23 cellular contexts compared by ENCODE assay signal in the genomic region with DNA sequence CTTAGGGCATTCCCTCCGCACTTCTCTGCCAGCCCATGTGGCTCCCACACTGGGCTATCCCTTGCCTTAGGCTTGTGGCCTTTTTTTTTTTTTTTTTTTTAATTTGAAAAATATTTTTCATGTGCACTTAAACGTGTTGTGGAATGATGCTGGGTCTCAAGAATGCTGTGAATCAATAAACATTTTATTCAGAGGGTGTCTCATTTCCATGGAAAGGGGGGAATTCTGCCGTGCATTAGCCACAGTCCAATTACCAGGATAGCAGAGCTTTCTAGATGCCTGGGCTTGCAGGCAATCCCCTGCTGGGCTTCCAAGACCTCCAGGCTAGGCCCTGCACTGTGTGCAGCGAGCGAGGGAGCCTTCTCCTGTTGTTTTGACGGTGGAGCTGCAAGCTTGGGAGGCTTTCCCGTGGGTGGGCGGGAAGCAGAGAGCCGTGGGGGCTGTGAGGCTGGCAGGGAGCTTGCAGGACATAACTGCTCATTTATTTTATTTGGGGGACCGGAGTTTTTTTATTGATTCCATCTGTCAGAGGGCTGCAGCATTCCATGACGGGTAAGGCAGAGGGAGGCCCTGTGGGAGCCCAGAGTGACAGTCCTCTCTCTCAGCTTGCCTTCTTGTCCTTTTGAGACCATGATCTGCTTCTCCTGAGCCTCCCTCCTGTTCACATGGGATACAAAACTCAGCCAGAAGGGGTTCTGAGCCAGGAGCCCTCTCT. TPM values are rescaled to one million over a fixed set of nuclear protein-coding genes. Genes with fewer than 3 reads are reported as not detected.
A peak's percentile ranks its signal among the peaks of the same experiment; 100 is the strongest.
DNase-seq lines count a peak whose midpoint lies in the region; ATAC-seq, FAIRE-seq and TF ChIP-seq lines count a peak whose summit lies in the region.
"Had no signal": no experiment of that assay in that cellular context is flagged by ENCODE, and none has a peak within 500 bp of the region (broad histone marks: within the 10 kb centered on the region; RNA-seq: fewer than 3 reads in every experiment).

No MANE protein-coding gene starts in this region.

- WGBS in sigmoid colon, 2 donors = 60 to 66% methylated on average over 11 of the region's 11 CpGs

- no peaks in the 10 kb centered on the region for H3K27me3 ChIP-seq in SJSA1 (replicated peaks)
- peaks cover 19 to 68% (median 38%) of the 10 kb centered on the region in 3 donors for H3K27me3 ChIP-seq in sigmoid colon

- H3K27me3 Mint-ChIP-seq in type B pancreatic cell = peaks cover 42% of the 10 kb centered on the region

- H3K36me3 ChIP-seq in SJSA1 = peaks cover 22% of the 10 kb centered on the region
- no peaks in the 10 kb centered on the region for H3K36me3 ChIP-seq in kidney (ENCODE audit: control insufficient read depth in 1 of 2, insufficient read depth in 2 of 2, low read length in 2 of 2)
- no peaks in the 10 kb centered on the region for H3K36me3 ChIP-seq in sigmoid colon
- H3K36me3 ChIP-seq: left lung had no signal

- H3K4me3 ChIP-seq in SJSA1 = no peak overlapping the region
- H3K4me3 ChIP-seq in kidney (ENCODE audit: low read length in 2 of 2) = no peak overlapping the region
- no peak overlapping the region for H3K4me3 ChIP-seq in sigmoid colon
- H3K4me3 ChIP-seq: body of pancreas, GM12878, left lung had no signal

- H3K4me1 ChIP-seq in SJSA1 (replicated peaks) (peaks cover 87% of the 10 kb centered on the region), kidney (ENCODE audit: control insufficient read depth in 1 of 2, insufficient read depth in 1 of 2, low read depth in 1 of 2, low read length in 2 of 2) (peaks cover 0 to 7% of the 10 kb centered on the region in 2 donors), sigmoid colon (peaks cover 0 to 13% (median 11%) of the 10 kb centered on the region in 4 donors)

- FAIRE-seq in kidney (lab: Jason Lieb, UNC) = no peak
- FAIRE-seq: colon, GM12878, TTC549 had no signal

- H3K9me3 Mint-ChIP-seq in type B pancreatic cell = no peaks in the 10 kb centered on the region
- H3K9me3 Mint-ChIP-seq: activated naive CD4-positive, alpha-beta T cell treated with anti-CD3 and anti-CD28 coated beads, Interleukin-2, amount 50 U/mL, for 24 hours; activated T-cell treated with anti-CD3 and anti-CD28 coated beads, Interleukin-2, amount 50 U/mL, for 72 hours; mesothelial cell of epicardium; neural crest cell had no signal

- H3K27ac ChIP-seq in SJSA1 (peak overlapping the region; percentile 90), kidney (ENCODE audit: low read depth in 2 of 2, low read length in 2 of 2) (no peak overlapping the region), sigmoid colon (no peak overlapping the region)
- H3K27ac ChIP-seq: 22Rv1, body of pancreas, left lung had no signal

- ATAC-seq in HG03196 (IDR thresholded peaks at IDR 0.05; ENCODE audit: unreplicated experiment) = no peak
- ATAC-seq: activated T-cell treated with anti-CD3 and anti-CD28 coated beads, Interleukin-2, amount 50 U/mL, for 72 hours; body of pancreas; GM12878; left lung had no signal

- TF ChIP-seq CTCF in kidney (IDR thresholded peaks at IDR 0.05; ENCODE audit: borderline replicate concordance, extremely low read depth, insufficient read depth) (no peak), type B pancreatic cell (conservative IDR thresholded peaks at IDR 0.05) (no peak), sigmoid colon (IDR thresholded peaks at IDR 0.05) (no peak)

- no peak for TF ChIP-seq POLR2A in sigmoid colon (IDR thresholded peaks at IDR 0.05)

- intact Hi-C loops in kidney (cut with DNase I) (loop anchor here (5.0 kb wide), 1 partner anchor 123 kb away; no protein-coding TSS in a partner anchor), sigmoid colon (cut with DNase I) (loop anchor here (5.0 kb wide), 1 partner anchor 348 kb away; no protein-coding TSS in a partner anchor)

- H3K4me3 Mint-ChIP-seq in type B pancreatic cell = peak overlapping the region; percentile 24
- H3K4me3 Mint-ChIP-seq: activated naive CD4-positive, alpha-beta T cell treated with anti-CD3 and anti-CD28 coated beads, Interleukin-2, amount 50 U/mL, for 24 hours; activated T-cell treated with anti-CD3 and anti-CD28 coated beads, Interleukin-2, amount 50 U/mL, for 72 hours; CD4-positive, CD25-positive, alpha-beta regulatory T cell; mesothelial cell of epicardium; neural crest cell had no signal

- peaks cover 25% of the 10 kb centered on the region for H3K4me1 Mint-ChIP-seq in type B pancreatic cell (ENCODE audit: unreplicated experiment)
- H3K4me1 Mint-ChIP-seq: activated naive CD4-positive, alpha-beta T cell treated with anti-CD3 and anti-CD28 coated beads, Interleukin-2, amount 50 U/mL, for 24 hours; CD4-positive, CD25-positive, alpha-beta regulatory T cell had no signal

- H3K9ac ChIP-seq in kidney (ENCODE audit: low read length in 2 of 2) = no peak overlapping the region

- DNase-seq in NCI-H2171 treated with DMSO at 0.1 percent for 48 hours (lab: John Stamatoyannopoulos, UW) = peak; percentile 21
- no peak for DNase-seq in NCI-H2171 (lab: John Stamatoyannopoulos, UW)
- peak; percentile 94 to 96 for DNase-seq in SJSA1 (ENCODE audit: low read depth in 1 of 2, low spot score in 2 of 2)
- peak; percentile 64 for DNase-seq in kidney
- no peak for DNase-seq in type B pancreatic cell (ENCODE audit: extremely low spot score, unreplicated experiment)
- no peak for DNase-seq in ecto neural progenitor cell (ENCODE audit: low spot score)
- no peak for DNase-seq in sigmoid colon
- DNase-seq: activated T-cell treated with anti-CD3 and anti-CD28 coated beads, Interleukin-2, amount 50 U/mL, for 72 hours; body of pancreas; CD4-positive, CD25-positive, alpha-beta regulatory T cell; DMS 273 treated with DMSO at 0.1 percent for 48 hours; H7; NCI-H69; stimulated activated CD4-positive, alpha-beta T cell treated with anti-CD3 and anti-CD28 coated beads, Interleukin-12 subunit alpha, Interleukin-12 subunit beta, amount 100 ng/mL, for 4 hours had no signal

- no peaks in the 10 kb centered on the region for H3K9me3 ChIP-seq in SJSA1 (replicated peaks)
- no peaks in the 10 kb centered on the region for H3K9me3 ChIP-seq in kidney (ENCODE audit: control insufficient read depth in 1 of 2, low read length in 2 of 2)
- no peaks in the 10 kb centered on the region for H3K9me3 ChIP-seq in sigmoid colon
- H3K9me3 ChIP-seq: body of pancreas, left lung had no signal

- no peaks in the 10 kb centered on the region for H3K36me3 Mint-ChIP-seq in type B pancreatic cell
- H3K36me3 Mint-ChIP-seq: activated naive CD4-positive, alpha-beta T cell treated with anti-CD3 and anti-CD28 coated beads, Interleukin-2, amount 50 U/mL, for 24 hours; CD4-positive, CD25-positive, alpha-beta regulatory T cell; mesothelial cell of epicardium had no signal

- TF ChIP-seq EP300 in sigmoid colon (IDR thresholded peaks at IDR 0.05) = no peak

- H3K27ac Mint-ChIP-seq in type B pancreatic cell = no peak overlapping the region
- H3K27ac Mint-ChIP-seq: activated naive CD4-positive, alpha-beta T cell treated with anti-CD3 and anti-CD28 coated beads, Interleukin-2, amount 50 U/mL, for 24 hours; activated T-cell treated with anti-CD3 and anti-CD28 coated beads, Interleukin-2, amount 50 U/mL, for 72 hours; CD4-positive, CD25-positive, alpha-beta regulatory T cell; mesothelial cell of epicardium had no signal

RNA-seq across cellular contexts. Expression of gene CPZ, which starts 2.6 kb away (rescaled TPM):
- total RNA-seq in SJSA1 (2014; rRNA removed; shearing (Covaris generic)) = 130 and 165 TPM in 2 replicates
- total RNA-seq in kidney (2.6 TPM), type B pancreatic cell (ENCODE audit: low replicate concordance) (4.9 and 12.6 TPM in 2 replicates), sigmoid colon (1 to 10 TPM in 3 of 4 donors, under 1 TPM in 1; 0.54 to 8.3 (median 3.0) TPM)
- polyA plus RNA-seq in kidney (ENCODE audit: insufficient read depth, low read depth, low replicate concordance) (1.2 TPM), sigmoid colon (1 to 10 TPM in 2 of 3 donors, under 1 TPM in 1; 0.46 to 2.4 (median 1.8) TPM)
- total RNA-seq: activated T-cell treated with anti-CD3 and anti-CD28 coated beads, Interleukin-2, amount 50 U/mL, for 72 hours; CD4-positive, CD25-positive, alpha-beta regulatory T cell; GM12878; neural crest cell had no signal
- polyA plus RNA-seq: CD4-positive, CD25-positive, alpha-beta regulatory T cell; GM12878 had no signal

RNA-seq across cellular contexts. Expression of gene GPR78, which starts 9.8 kb away (rescaled TPM):
- 1.5 and 4.6 TPM in 2 replicates for total RNA-seq in SJSA1 (2014; rRNA removed; shearing (Covaris generic))
- total RNA-seq in kidney (not detected), type B pancreatic cell (ENCODE audit: low replicate concordance) (0.97 and 4.9 TPM in 2 replicates), sigmoid colon (under 1 TPM in 1 of 4 donors, not detected in 3; 0.28 TPM)
- polyA plus RNA-seq in kidney (ENCODE audit: insufficient read depth, low read depth, low replicate concordance) (not detected), sigmoid colon (under 1 TPM in 1 of 3 donors, not detected in 2; 0.04 TPM)
- total RNA-seq: activated T-cell treated with anti-CD3 and anti-CD28 coated beads, Interleukin-2, amount 50 U/mL, for 72 hours; body of pancreas; CD4-positive, CD25-positive, alpha-beta regulatory T cell; GM12878; neural crest cell had no signal
- polyA plus RNA-seq: CD4-positive, CD25-positive, alpha-beta regulatory T cell had no signal

Comparison
In these comparisons a context has a peak if more than half of its experiments do, and no peak if none do; other contexts are left out.
1. DNase-seq: peak in NCI-H2171 treated with DMSO at 0.1 percent for 48 hours (single experiment), SJSA1 (2 of 2) and kidney (single experiment); none in NCI-H2171 (single experiment), type B pancreatic cell (single experiment), ecto neural progenitor cell (single experiment) and sigmoid colon (single experiment).